Comparison of ENCODE assay signal across 9 cellular contexts in the genomic region with DNA sequence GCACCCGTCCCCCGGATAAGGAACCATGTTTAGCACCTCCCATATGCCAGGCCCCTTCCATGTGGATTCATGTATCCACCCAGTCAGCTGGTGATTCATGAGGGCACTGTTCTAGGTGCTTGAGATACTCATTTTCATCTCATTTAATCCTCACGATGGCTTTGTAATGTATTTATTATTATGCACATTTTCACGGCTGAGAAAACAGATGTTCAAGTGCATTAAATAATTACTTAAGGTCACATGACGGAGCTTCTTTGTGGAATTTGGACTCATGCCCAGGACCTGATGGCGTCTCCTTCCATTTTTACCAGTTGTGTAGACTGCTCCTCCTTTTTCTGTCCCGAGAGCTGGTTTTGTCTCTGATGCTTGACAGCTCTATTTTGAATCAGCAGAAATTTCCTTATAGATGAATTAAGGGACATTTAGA.
DNase-seq lines count a peak whose midpoint lies in the region; ATAC-seq and TF ChIP-seq lines count a peak whose summit lies in the region.
"Had no signal": no experiment of that assay in that cellular context is flagged by ENCODE, and none has a peak within 500 bp of the region (broad histone marks: within the 10 kb centered on the region; RNA-seq: fewer than 3 reads in every experiment).

No MANE protein-coding gene starts in this region.

- H3K36me3 Mint-ChIP-seq in WTC11, result no peaks in the 10 kb centered on the region

- H3K36me3 ChIP-seq in transverse colon, result no peaks in the 10 kb centered on the region

- ATAC-seq in WTC11 (no peak), right cardiac atrium (peak; percentile 44 to 60), HG02884 (IDR thresholded peaks at IDR 0.05; ENCODE audit: unreplicated experiment) (no peak), HG03039 (IDR thresholded peaks at IDR 0.05; ENCODE audit: unreplicated experiment) (no peak)

- H3K27ac ChIP-seq in right cardiac atrium (ENCODE audit: low read length), result peak overlapping the region; percentile 34
- peak overlapping the region; percentile 45 to 68 (median 66) for H3K27ac ChIP-seq in transverse colon

- in situ Hi-C loops in transverse colon (cut with MboI; ENCODE audit: low pct_ligation_motif_present in 1 of 4, low pct_unique_long_range_greater_than_20kb in 1 of 4, low sequenced_read_pairs in 3 of 4), result loop anchor here in 1 of 4 donors (25.0 kb wide), 1 partner anchor 139 kb away; a partner anchor contains a TSS

- H3K9me3 ChIP-seq in right cardiac atrium (ENCODE audit: control insufficient read depth, low read length) (no peaks in the 10 kb centered on the region), transverse colon (no peaks in the 10 kb centered on the region)

- no peaks in the 10 kb centered on the region for H3K27me3 Mint-ChIP-seq in WTC11 (ENCODE audit: low read depth)

- TF ChIP-seq POLR2A in transverse colon (IDR thresholded peaks at IDR 0.05), result no peak

- intact Hi-C loops in right cardiac atrium (cut with DNase I) (no loop called here), transverse colon (cut with DNase I; ENCODE audit: low total_unique reads) (no loop called here)

- TF ChIP-seq EP300 in transverse colon (IDR thresholded peaks at IDR 0.05; ENCODE audit: low read depth), result no peak

- H3K27ac Mint-ChIP-seq in WTC11, result peak overlapping the region; percentile 68

- CTCF ChIA-PET in WTC11 (lab: Charles Lee), result interaction anchor here (0.7 kb wide), 2 partner anchors 9 to 41 kb away, joined by 3 read pairs; no protein-coding TSS in a partner anchor

- TF ChIP-seq CTCF in WTC11 (IDR thresholded peaks at IDR 0.05), result no peak
- TF ChIP-seq CTCF in transverse colon (IDR thresholded peaks at IDR 0.05), result no peak

- H3K4me3 ChIP-seq in right cardiac atrium (ENCODE audit: low read length), result no peak overlapping the region
- H3K4me3 ChIP-seq in transverse colon, result no peak overlapping the region

- 17% methylated on average over 7 of the region's 7 CpGs for WGBS in right cardiac atrium
- 21 to 29% methylated on average over 5 to 7 of the region's 7 CpGs for WGBS in transverse colon (ENCODE audit: low coverage in 1 of 2), 2 donors

- no peak overlapping the region for H3K4me3 Mint-ChIP-seq in WTC11

- H3K4me1 ChIP-seq in right cardiac atrium (ENCODE audit: control insufficient read depth, insufficient read depth, low read length) (peaks cover 12% of the 10 kb centered on the region), transverse colon (peaks cover 28 to 86% (median 61%) of the 10 kb centered on the region in 4 donors)

- peaks cover 82% of the 10 kb centered on the region for H3K4me1 Mint-ChIP-seq in WTC11

- POLR2A ChIA-PET in WTC11 (lab: Charles Lee), result no interaction called here

- DNase-seq in NCI-H1436 (lab: John Stamatoyannopoulos, UW), result peak; percentile 69
- no peak for DNase-seq in WTC11 (ENCODE audit: low spot score)
- peak in 1 of 3 donors; percentile 66 for DNase-seq in right cardiac atrium
- DNase-seq in transverse colon, result no peak
- no peak for DNase-seq in cerebellum (ENCODE audit: low spot score)
- DNase-seq: effector memory CD4-positive, alpha-beta T cell; OCI-M1 had no signal

- H3K9me3 Mint-ChIP-seq in WTC11, result no peaks in the 10 kb centered on the region

- no peaks in the 10 kb centered on the region for H3K27me3 ChIP-seq in right cardiac atrium (ENCODE audit: control insufficient read depth, insufficient read depth)
- H3K27me3 ChIP-seq in transverse colon, result no peaks in the 10 kb centered on the region

TF ChIP-seq in WTC11, 78 proteins besides CTCF, POLR2A, EP300 and RAD21:
- TF ChIP-seq, protein P1, sequence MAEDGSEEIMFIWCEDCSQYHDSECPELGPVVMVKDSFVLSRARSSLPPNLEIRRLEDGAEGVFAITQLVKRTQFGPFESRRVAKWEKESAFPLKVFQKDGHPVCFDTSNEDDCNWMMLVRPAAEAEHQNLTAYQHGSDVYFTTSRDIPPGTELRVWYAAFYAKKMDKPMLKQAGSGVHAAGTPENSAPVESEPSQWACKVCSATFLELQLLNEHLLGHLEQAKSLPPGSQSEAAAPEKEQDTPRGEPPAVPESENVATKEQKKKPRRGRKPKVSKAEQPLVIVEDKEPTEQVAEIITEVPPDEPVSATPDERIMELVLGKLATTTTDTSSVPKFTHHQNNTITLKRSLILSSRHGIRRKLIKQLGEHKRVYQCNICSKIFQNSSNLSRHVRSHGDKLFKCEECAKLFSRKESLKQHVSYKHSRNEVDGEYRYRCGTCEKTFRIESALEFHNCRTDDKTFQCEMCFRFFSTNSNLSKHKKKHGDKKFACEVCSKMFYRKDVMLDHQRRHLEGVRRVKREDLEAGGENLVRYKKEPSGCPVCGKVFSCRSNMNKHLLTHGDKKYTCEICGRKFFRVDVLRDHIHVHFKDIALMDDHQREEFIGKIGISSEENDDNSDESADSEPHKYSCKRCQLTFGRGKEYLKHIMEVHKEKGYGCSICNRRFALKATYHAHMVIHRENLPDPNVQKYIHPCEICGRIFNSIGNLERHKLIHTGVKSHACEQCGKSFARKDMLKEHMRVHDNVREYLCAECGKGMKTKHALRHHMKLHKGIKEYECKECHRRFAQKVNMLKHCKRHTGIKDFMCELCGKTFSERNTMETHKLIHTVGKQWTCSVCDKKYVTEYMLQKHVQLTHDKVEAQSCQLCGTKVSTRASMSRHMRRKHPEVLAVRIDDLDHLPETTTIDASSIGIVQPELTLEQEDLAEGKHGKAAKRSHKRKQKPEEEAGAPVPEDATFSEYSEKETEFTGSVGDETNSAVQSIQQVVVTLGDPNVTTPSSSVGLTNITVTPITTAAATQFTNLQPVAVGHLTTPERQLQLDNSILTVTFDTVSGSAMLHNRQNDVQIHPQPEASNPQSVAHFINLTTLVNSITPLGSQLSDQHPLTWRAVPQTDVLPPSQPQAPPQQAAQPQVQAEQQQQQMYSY (CRISPR knock-in tag; IDR thresholded peaks at IDR 0.05), result no peak
- TF ChIP-seq, protein P2, sequence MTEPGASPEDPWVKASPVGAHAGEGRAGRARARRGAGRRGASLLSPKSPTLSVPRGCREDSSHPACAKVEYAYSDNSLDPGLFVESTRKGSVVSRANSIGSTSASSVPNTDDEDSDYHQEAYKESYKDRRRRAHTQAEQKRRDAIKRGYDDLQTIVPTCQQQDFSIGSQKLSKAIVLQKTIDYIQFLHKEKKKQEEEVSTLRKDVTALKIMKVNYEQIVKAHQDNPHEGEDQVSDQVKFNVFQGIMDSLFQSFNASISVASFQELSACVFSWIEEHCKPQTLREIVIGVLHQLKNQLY (CRISPR knock-in tag; IDR thresholded peaks at IDR 0.05), result no peak
- no peak for TF ChIP-seq FOXP1 (CRISPR knock-in tag; IDR thresholded peaks at IDR 0.05; ENCODE audit: borderline replicate concordance)
- no peak for TF ChIP-seq ZNF232 (CRISPR knock-in tag; IDR thresholded peaks at IDR 0.05)
- no peak for TF ChIP-seq SMAD3 (CRISPR knock-in tag; IDR thresholded peaks at IDR 0.05; ENCODE audit: borderline replicate concordance)
- TF ChIP-seq, protein P3, sequence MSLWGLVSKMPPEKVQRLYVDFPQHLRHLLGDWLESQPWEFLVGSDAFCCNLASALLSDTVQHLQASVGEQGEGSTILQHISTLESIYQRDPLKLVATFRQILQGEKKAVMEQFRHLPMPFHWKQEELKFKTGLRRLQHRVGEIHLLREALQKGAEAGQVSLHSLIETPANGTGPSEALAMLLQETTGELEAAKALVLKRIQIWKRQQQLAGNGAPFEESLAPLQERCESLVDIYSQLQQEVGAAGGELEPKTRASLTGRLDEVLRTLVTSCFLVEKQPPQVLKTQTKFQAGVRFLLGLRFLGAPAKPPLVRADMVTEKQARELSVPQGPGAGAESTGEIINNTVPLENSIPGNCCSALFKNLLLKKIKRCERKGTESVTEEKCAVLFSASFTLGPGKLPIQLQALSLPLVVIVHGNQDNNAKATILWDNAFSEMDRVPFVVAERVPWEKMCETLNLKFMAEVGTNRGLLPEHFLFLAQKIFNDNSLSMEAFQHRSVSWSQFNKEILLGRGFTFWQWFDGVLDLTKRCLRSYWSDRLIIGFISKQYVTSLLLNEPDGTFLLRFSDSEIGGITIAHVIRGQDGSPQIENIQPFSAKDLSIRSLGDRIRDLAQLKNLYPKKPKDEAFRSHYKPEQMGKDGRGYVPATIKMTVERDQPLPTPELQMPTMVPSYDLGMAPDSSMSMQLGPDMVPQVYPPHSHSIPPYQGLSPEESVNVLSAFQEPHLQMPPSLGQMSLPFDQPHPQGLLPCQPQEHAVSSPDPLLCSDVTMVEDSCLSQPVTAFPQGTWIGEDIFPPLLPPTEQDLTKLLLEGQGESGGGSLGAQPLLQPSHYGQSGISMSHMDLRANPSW (CRISPR knock-in tag; conservative IDR thresholded peaks at IDR 0.05; ENCODE audit: low read depth), result no peak
TF ChIP-seq in WTC11: peak in this region for 0.

Comparison
In these comparisons a context has a peak if more than half of its experiments do, and no peak if none do; other contexts are left out.
1. ATAC-seq: peak in right cardiac atrium (2 of 2); none in WTC11 (single experiment), HG02884 (single experiment) and HG03039 (single experiment).